ENCODE assay signal across 27 cellular contexts in genomic region chr1:177556163-177556562, GRCh38.
"Had no signal": no experiment of that assay in that cellular context is flagged by ENCODE, and none has a peak within 500 bp of the region (broad histone marks: within the 10 kb centered on the region; RNA-seq: fewer than 3 reads in every experiment).

No MANE protein-coding gene starts in this region.

- DNase-seq: stimulated activated CD4-positive, alpha-beta T cell treated with anti-CD3 and anti-CD28 coated beads, Interleukin-2, amount 100 ng/mL, for 48 hours; stimulated activated CD4-positive, alpha-beta T cell treated with anti-CD3 and anti-CD28 coated beads, Interleukin-4, amount 100 ng/mL, for 1 hour; stimulated activated CD4-positive, alpha-beta T cell treated with anti-CD3 and anti-CD28 coated beads, Interleukin-4, amount 100 ng/mL, for 24 hours; stimulated activated CD4-positive, alpha-beta T cell treated with anti-CD3 and anti-CD28 coated beads, Interleukin-4, amount 100 ng/mL, for 4 hours; stimulated activated CD8-positive, alpha-beta memory T cell treated with anti-CD3 and anti-CD28 coated beads, Interleukin-4, amount 100 ng/mL, for 48 hours; stimulated activated naive B cell treated with anti-CD40 and anti-IgM and Interleukin-4, amounts not matched to agents 10 μg/mL and 1 μg/mL and 100 μg/mL, for 72 hours; stimulated activated naive CD4-positive, alpha-beta T cell; stimulated activated naive CD4-positive, alpha-beta T cell treated with Interleukin-2 at 50 U/mL for 16 hours; stimulated activated naive CD8-positive, alpha-beta T cell treated with anti-CD3 and anti-CD28 coated beads, Interleukin-15, amount 100 ng/mL, for 72 hours; stimulated activated naive CD8-positive, alpha-beta T cell treated with anti-CD3 and anti-CD28 coated beads, Interleukin-15, Interleukin-2, amounts not matched to agents 100 U/mL and 50 U/mL, for 24 hours; stomach; substantia nigra; testis; thyroid gland; tibial artery; transverse colon; trophoblast cell; upper lobe of left lung; upper lobe of right lung; uterus had no signal

- H3K36me3 ChIP-seq: stomach, suprapubic skin, thoracic aorta, thyroid gland, tibial artery, tibial nerve, transverse colon, upper lobe of left lung, upper lobe of right lung, uterus, vagina had no signal

- H3K27me3 ChIP-seq: stomach, suprapubic skin, testis, thyroid gland, tibial artery, tibial nerve, transverse colon, upper lobe of left lung, upper lobe of right lung, uterus, vagina had no signal

- FAIRE-seq: urothelium cell line had no signal

- ATAC-seq: stimulated activated effector memory CD8-positive, alpha-beta T cell treated with anti-CD3 and anti-CD28 coated beads, Interleukin-12 subunit alpha, Interleukin-12 subunit beta, amount 100 ng/mL, for 72 hours; stimulated activated memory B cell treated with anti-CD40 and anti-IgM and Interleukin-4, amounts not matched to agents 10 μg/mL and 1 μg/mL and 100 μg/mL, for 72 hours; stimulated activated naive B cell treated with anti-CD40 and anti-IgM and Interleukin-4, amounts not matched to agents 10 μg/mL and 1 μg/mL and 100 μg/mL, for 72 hours; stimulated activated naive CD8-positive, alpha-beta T cell treated with anti-CD3 and anti-CD28 coated beads, Interleukin-15, amount 100 ng/mL, for 72 hours; stimulated activated naive CD8-positive, alpha-beta T cell treated with anti-CD3 and anti-CD28 coated beads, Interleukin-15, Interleukin-2, amounts not matched to agents 100 U/mL and 50 U/mL, for 24 hours; upper lobe of right lung had no signal

- H3K4me3 ChIP-seq: stomach, suprapubic skin, testis, thoracic aorta, thyroid gland, tibial artery, tibial nerve, transverse colon, upper lobe of left lung, upper lobe of right lung, uterus, vagina had no signal

- H3K4me1 ChIP-seq: stomach, suprapubic skin, testis, thyroid gland, tibial artery, tibial nerve, transverse colon, upper lobe of left lung, upper lobe of right lung, uterus, vagina had no signal

- H3K9me3 ChIP-seq: testis, thyroid gland, upper lobe of right lung, vagina had no signal

- H3K27ac ChIP-seq: stomach, suprapubic skin, testis, thoracic aorta, thyroid gland, tibial artery, tibial nerve, transverse colon, upper lobe of left lung, upper lobe of right lung, uterus, vagina had no signal
